In genomic region chr10:95628786-95629185, GRCh38 we compare ENCODE assay signal across 19 cellular contexts. TPM values are rescaled to one million over a fixed set of nuclear protein-coding genes. Genes with fewer than 3 reads are reported as not detected.
DNase-seq lines count a peak whose midpoint lies in the region; FAIRE-seq and TF ChIP-seq lines count a peak whose summit lies in the region.
"Had no signal": no experiment of that assay in that cellular context is flagged by ENCODE, and none has a peak within 500 bp of the region (broad histone marks: within the 10 kb centered on the region; RNA-seq: fewer than 3 reads in every experiment).

No MANE protein-coding gene starts in this region.

- FAIRE-seq in bronchial epithelial cell (lab: Jason Lieb, UNC), result no peak

- no peaks in the 10 kb centered on the region for H3K27me3 ChIP-seq in bronchial epithelial cell (ENCODE audit: control insufficient read depth, insufficient read depth, low read length)
- H3K27me3 ChIP-seq: BLaER1 treated with 17β-estradiol and CSF1 and Interleukin-3, amounts not matched to agents 10 nM and 100 nM; tibial artery had no signal

- no peak for TF ChIP-seq CTCF in bronchial epithelial cell (IDR thresholded peaks at IDR 0.05; ENCODE audit: insufficient read depth, low read length, severe bottlenecking)

- H3K36me3 ChIP-seq in bronchial epithelial cell (ENCODE audit: control insufficient read depth, insufficient read depth, low read length), result peaks cover 11% of the 10 kb centered on the region

- DNase-seq in HuH-7 (ENCODE audit: low spot score) (peak; percentile 35), bronchial epithelial cell (ENCODE audit: low read depth) (peak; percentile 59), left kidney (ENCODE audit: low read depth, low spot score) (peak; percentile 65), occipital lobe (lab: John Stamatoyannopoulos, UW) (no peak)
- DNase-seq in stimulated activated CD4-positive, alpha-beta T cell treated with anti-CD3 and anti-CD28 coated beads, Interleukin-1b, Interleukin-23, amount 100 ng/mL, for 48 hours, result no peak
- no peak for DNase-seq in activated CD4-positive, alpha-beta T cell treated with anti-CD3 and anti-CD28 coated beads, Interleukin-2, amount 50 U/mL, for 1 hour
- DNase-seq in activated T-cell treated with anti-CD3 and anti-CD28 coated beads, Interleukin-2, amount 50 U/mL, for 48 hours, result no peak
- DNase-seq: activated CD8-positive, alpha-beta memory T cell treated with anti-CD3 and anti-CD28 coated beads, Interleukin-2, amount 50 U/mL, for 48 hours; activated naive CD4-positive, alpha-beta T cell; anterior cingulate cortex; cortex of kidney; glutamatergic neuron; Karpas-422; NCI-H1436 treated with DMSO at 0.1 percent for 48 hours; NCI-H2227 treated with DMSO at 0.1 percent for 48 hours; SIG-M5; T-helper 2 cell; tibial artery had no signal

- no peak overlapping the region for H3K4me3 ChIP-seq in bronchial epithelial cell (ENCODE audit: low read depth, low read length)
- H3K4me3 ChIP-seq: BLaER1 treated with 17β-estradiol and CSF1 and Interleukin-3, amounts not matched to agents 10 nM and 100 nM; tibial artery had no signal

RNA-seq across cellular contexts. Expression of gene ALDH18A1, which starts 27.7 kb away (rescaled TPM):
- 53.8 and 68.4 TPM in 2 replicates for total RNA-seq in bronchial epithelial cell
- total RNA-seq in occipital lobe, result 39.8 TPM

Comparison
In these comparisons a context has a peak if more than half of its experiments do, and no peak if none do; other contexts are left out.
1. DNase-seq: peak in HuH-7 (single experiment), bronchial epithelial cell (single experiment) and left kidney (single experiment); none in stimulated activated CD4-positive, alpha-beta T cell treated with anti-CD3 and anti-CD28 coated beads, Interleukin-1b, Interleukin-23, amount 100 ng/mL, for 48 hours (single experiment), activated CD4-positive, alpha-beta T cell treated with anti-CD3 and anti-CD28 coated beads, Interleukin-2, amount 50 U/mL, for 1 hour (single experiment), activated T-cell treated with anti-CD3 and anti-CD28 coated beads, Interleukin-2, amount 50 U/mL, for 48 hours (0 of 2) and occipital lobe (single experiment).